20 cellular contexts compared by ENCODE assay signal in the genomic region with DNA sequence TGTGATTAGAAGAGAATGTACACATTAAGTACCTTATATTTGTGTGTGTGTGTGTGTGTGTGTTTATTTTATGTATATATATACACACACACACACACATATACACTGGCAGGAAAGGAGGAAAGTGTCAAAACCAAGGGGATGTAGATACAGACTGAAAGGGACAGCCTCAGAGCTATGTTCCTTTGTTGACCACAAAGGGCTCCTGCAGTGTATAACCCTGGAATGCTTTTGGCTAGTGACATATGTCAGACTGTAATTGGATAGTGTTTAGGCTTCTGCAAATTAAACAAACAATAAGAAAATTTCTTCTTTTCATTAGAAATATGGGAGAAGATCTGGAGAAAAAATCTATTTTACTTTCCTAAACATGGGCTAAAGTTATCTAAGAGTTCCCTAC. TPM values are rescaled to one million over a fixed set of nuclear protein-coding genes. Genes with fewer than 3 reads are reported as not detected.
"Had no signal": no experiment of that assay in that cellular context is flagged by ENCODE, and none has a peak within 500 bp of the region (broad histone marks: within the 10 kb centered on the region; RNA-seq: fewer than 3 reads in every experiment).

No MANE protein-coding gene starts in this region.

- DNase-seq: activated CD4-positive, alpha-beta T cell treated with anti-CD3 and anti-CD28 coated beads for 36 hours; activated CD8-positive, alpha-beta memory T cell treated with anti-CD3 and anti-CD28 coated beads, Interleukin-2, amount 50 U/mL, for 4 hours; activated CD8-positive, alpha-beta T cell treated with anti-CD3 and anti-CD28 coated beads for 36 hours; activated T-cell treated with anti-CD3 and anti-CD28 coated beads, Interleukin-2, amount 50 U/mL, for 72 hours; effector CD4-positive, alpha-beta T cell; kidney; naive B cell; retina; stimulated activated CD4-positive, alpha-beta T cell treated with anti-CD3 and anti-CD28 coated beads, Interleukin-2, amount 100 ng/mL, for 24 hours; stimulated activated naive CD8-positive, alpha-beta T cell treated with anti-CD3 and anti-CD28 coated beads, Interleukin-15, Interleukin-2, amounts not matched to agents 100 U/mL and 50 U/mL, for 24 hours; T-helper 1 cell; upper lobe of right lung had no signal

- H3K4me3 Mint-ChIP-seq: activated CD4-positive, alpha-beta T cell treated with anti-CD3 and anti-CD28 coated beads for 36 hours; activated CD8-positive, alpha-beta T cell treated with anti-CD3 and anti-CD28 coated beads for 36 hours; activated T-cell treated with anti-CD3 and anti-CD28 coated beads, Interleukin-2, amount 50 U/mL, for 72 hours; mesothelial cell of epicardium; naive B cell had no signal

- H3K9me3 Mint-ChIP-seq: activated CD8-positive, alpha-beta T cell treated with anti-CD3 and anti-CD28 coated beads for 36 hours; activated T-cell treated with anti-CD3 and anti-CD28 coated beads, Interleukin-2, amount 50 U/mL, for 72 hours; mesothelial cell of epicardium; naive B cell had no signal

- H3K4me1 Mint-ChIP-seq: mesothelial cell of epicardium had no signal

- H3K4me2 ChIP-seq: hepatocyte had no signal

- H3K27me3 ChIP-seq: gastroesophageal sphincter, hepatocyte, upper lobe of right lung had no signal

- H3K27me3 Mint-ChIP-seq: activated CD4-positive, alpha-beta T cell treated with anti-CD3 and anti-CD28 coated beads for 36 hours; activated CD8-positive, alpha-beta T cell treated with anti-CD3 and anti-CD28 coated beads for 36 hours; naive B cell had no signal

- H2AFZ ChIP-seq: hepatocyte, parathyroid adenoma had no signal

- H3K27ac ChIP-seq: gastroesophageal sphincter, hepatocyte, parathyroid adenoma, upper lobe of right lung, VCaP had no signal

- H3K9me3 ChIP-seq: gastroesophageal sphincter, upper lobe of right lung had no signal

- H3K9ac ChIP-seq: parathyroid adenoma had no signal

- H3K27ac Mint-ChIP-seq: activated CD4-positive, alpha-beta T cell treated with anti-CD3 and anti-CD28 coated beads for 36 hours; activated CD8-positive, alpha-beta T cell treated with anti-CD3 and anti-CD28 coated beads for 36 hours; activated T-cell treated with anti-CD3 and anti-CD28 coated beads, Interleukin-2, amount 50 U/mL, for 72 hours; mesothelial cell of epicardium; naive B cell had no signal

- H3K4me3 ChIP-seq: gastroesophageal sphincter, hepatocyte, upper lobe of right lung had no signal

- H3K4me1 ChIP-seq: parathyroid adenoma, upper lobe of right lung had no signal

RNA-seq across cellular contexts. Expression of a gene that starts 19.9 kb away (rescaled TPM):
- total RNA-seq: hepatocyte, kidney, liver, mesothelial cell of epicardium, temporal lobe, upper lobe of right lung had no signal

RNA-seq across cellular contexts. Expression of a gene that starts 35.1 kb away (rescaled TPM):
- total RNA-seq: activated CD8-positive, alpha-beta T cell treated with anti-CD3 and anti-CD28 coated beads for 36 hours; cardiac septum; hepatocyte; temporal lobe had no signal
